ENCODE assay signal across 9 cellular contexts in the genomic region with DNA sequence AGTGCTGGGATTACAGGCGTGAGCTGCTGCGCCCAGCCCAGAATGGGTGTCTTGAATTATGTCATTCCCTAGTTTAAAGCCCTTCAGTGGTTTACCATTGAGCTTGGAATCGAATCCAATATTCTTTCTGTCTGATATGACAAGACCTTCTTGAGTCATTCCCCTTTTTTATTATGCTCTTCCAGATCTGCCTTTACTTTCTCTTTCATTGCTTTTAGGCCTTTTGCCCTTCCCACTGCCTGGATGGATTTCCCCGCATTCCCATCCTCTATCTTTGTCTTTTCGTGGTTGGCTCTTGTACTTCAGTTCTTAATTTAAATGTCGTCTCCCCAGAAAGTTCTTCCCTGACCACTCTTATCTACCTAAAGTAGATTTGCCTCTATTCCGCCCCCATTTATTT. TPM values are rescaled to one million over a fixed set of nuclear protein-coding genes. Genes with fewer than 3 reads are reported as not detected.
A peak's percentile ranks its signal among the peaks of the same experiment; 100 is the strongest.
DNase-seq lines count a peak whose midpoint lies in the region; ATAC-seq and TF ChIP-seq lines count a peak whose summit lies in the region.
"Had no signal": no experiment of that assay in that cellular context is flagged by ENCODE, and none has a peak within 500 bp of the region (broad histone marks: within the 10 kb centered on the region; RNA-seq: fewer than 3 reads in every experiment).

No MANE protein-coding gene starts in this region.

- CTCF ChIA-PET in activated CD8-positive, alpha-beta memory T cell treated with anti-CD3 and anti-CD28 coated beads, Interleukin-2, amount 10 ng/mL, durations not matched to agents 7 days and 5 days (lab: Charles Lee), result interaction anchor here (0.6 kb wide), 1 partner anchor 182 kb away, joined by 4 read pairs; no protein-coding TSS in a partner anchor
- CTCF ChIA-PET in WTC11 (lab: Charles Lee), result interaction anchor here (1.3 to 2.3 kb wide), 3 partner anchors 56 to 260 kb away, joined by 3 to 13 read pairs (median 8); no protein-coding TSS in a partner anchor

- H3K27ac Mint-ChIP-seq in activated CD8-positive, alpha-beta memory T cell treated with anti-CD3 and anti-CD28 coated beads, Interleukin-2, amount 10 ng/mL, durations not matched to agents 7 days and 5 days, result peak overlapping the region; percentile 85
- no peak overlapping the region for H3K27ac Mint-ChIP-seq in WTC11
- H3K27ac Mint-ChIP-seq in stimulated activated naive CD8-positive, alpha-beta T cell treated with anti-CD3 and anti-CD28 coated beads, Interleukin-15, amount 100 ng/mL, for 72 hours, result peak overlapping the region; percentile 24 to 67

- no peaks in the 10 kb centered on the region for H3K9me3 Mint-ChIP-seq in activated CD8-positive, alpha-beta memory T cell treated with anti-CD3 and anti-CD28 coated beads, Interleukin-2, amount 10 ng/mL, durations not matched to agents 7 days and 5 days (ENCODE audit: low read depth)
- no peaks in the 10 kb centered on the region for H3K9me3 Mint-ChIP-seq in WTC11
- H3K9me3 Mint-ChIP-seq in stimulated activated naive CD8-positive, alpha-beta T cell treated with anti-CD3 and anti-CD28 coated beads, Interleukin-15, amount 100 ng/mL, for 72 hours, result no peaks in the 10 kb centered on the region

- DNase-seq in activated CD8-positive, alpha-beta memory T cell treated with anti-CD3 and anti-CD28 coated beads, Interleukin-2, amount 10 ng/mL, durations not matched to agents 7 days and 5 days, result no peak
- DNase-seq in activated CD8-positive, alpha-beta memory T cell treated with anti-CD3 and anti-CD28 coated beads for 24 hours, result no peak
- DNase-seq in WTC11 (ENCODE audit: low spot score), result no peak
- no peak for DNase-seq in foreskin fibroblast
- no peak for DNase-seq in stimulated activated naive CD8-positive, alpha-beta T cell treated with anti-CD3 and anti-CD28 coated beads, Interleukin-15, amount 100 ng/mL, for 72 hours
- no peak for DNase-seq in MV-4-11 (lab: John Stamatoyannopoulos, UW)
- DNase-seq in SK-N-DZ (ENCODE audit: low spot score), result no peak
- no peak for DNase-seq in HT-29 (ENCODE audit: low spot score)
- DNase-seq: NCI-H1048 had no signal

- peak overlapping the region; percentile 82 for H3K4me3 Mint-ChIP-seq in activated CD8-positive, alpha-beta memory T cell treated with anti-CD3 and anti-CD28 coated beads, Interleukin-2, amount 10 ng/mL, durations not matched to agents 7 days and 5 days
- peak overlapping the region; percentile 78 for H3K4me3 Mint-ChIP-seq in WTC11
- peak overlapping the region; percentile 83 to 94 for H3K4me3 Mint-ChIP-seq in stimulated activated naive CD8-positive, alpha-beta T cell treated with anti-CD3 and anti-CD28 coated beads, Interleukin-15, amount 100 ng/mL, for 72 hours

- no peak for ATAC-seq in activated CD8-positive, alpha-beta memory T cell treated with anti-CD3 and anti-CD28 coated beads, Interleukin-2, amount 10 ng/mL, durations not matched to agents 7 days and 5 days
- no peak for ATAC-seq in WTC11
- ATAC-seq in stimulated activated naive CD8-positive, alpha-beta T cell treated with anti-CD3 and anti-CD28 coated beads, Interleukin-15, amount 100 ng/mL, for 72 hours, result no peak

- POLR2A ChIA-PET in WTC11 (lab: Charles Lee), result interaction anchor here (0.7 kb wide), 1 partner anchor 285 kb away, joined by 4 read pairs; the partner anchor contains the start of gene MAPKAPK5

- H3K27me3 Mint-ChIP-seq in activated CD8-positive, alpha-beta memory T cell treated with anti-CD3 and anti-CD28 coated beads, Interleukin-2, amount 10 ng/mL, durations not matched to agents 7 days and 5 days, result no peaks in the 10 kb centered on the region
- peaks cover 2% of the 10 kb centered on the region; the same call in 1 of the 2 replicates for H3K27me3 Mint-ChIP-seq in WTC11 (ENCODE audit: low read depth)
- H3K27me3 Mint-ChIP-seq in stimulated activated naive CD8-positive, alpha-beta T cell treated with anti-CD3 and anti-CD28 coated beads, Interleukin-15, amount 100 ng/mL, for 72 hours, result no peaks in the 10 kb centered on the region

- TF ChIP-seq CTCF in WTC11 (IDR thresholded peaks at IDR 0.05) (no peak), foreskin fibroblast (IDR thresholded peaks at IDR 0.05; ENCODE audit: low read depth, low read length) (no peak)

- peaks cover 11% of the 10 kb centered on the region for H3K36me3 Mint-ChIP-seq in activated CD8-positive, alpha-beta memory T cell treated with anti-CD3 and anti-CD28 coated beads, Interleukin-2, amount 10 ng/mL, durations not matched to agents 7 days and 5 days
- H3K36me3 Mint-ChIP-seq in WTC11, result no peaks in the 10 kb centered on the region

- H3K4me3 ChIP-seq in foreskin fibroblast (ENCODE audit: low read depth in 1 of 2, low read length in 2 of 2), result peak overlapping the region; percentile 53 to 93

- peaks cover 49% of the 10 kb centered on the region for H3K4me1 Mint-ChIP-seq in activated CD8-positive, alpha-beta memory T cell treated with anti-CD3 and anti-CD28 coated beads, Interleukin-2, amount 10 ng/mL, durations not matched to agents 7 days and 5 days
- peaks cover 24% of the 10 kb centered on the region for H3K4me1 Mint-ChIP-seq in WTC11
- peaks cover 57% of the 10 kb centered on the region for H3K4me1 Mint-ChIP-seq in stimulated activated naive CD8-positive, alpha-beta T cell treated with anti-CD3 and anti-CD28 coated beads, Interleukin-15, amount 100 ng/mL, for 72 hours

TF ChIP-seq in WTC11, 78 proteins besides CTCF, POLR2A, EP300 and RAD21:
- no peak for TF ChIP-seq TEAD4 (CRISPR knock-in tag; IDR thresholded peaks at IDR 0.05)
- TF ChIP-seq FOXP4 (CRISPR knock-in tag; IDR thresholded peaks at IDR 0.05), result no peak

RNA-seq across cellular contexts. Expression of gene TRAFD1, which starts 1.6 kb away (rescaled TPM):
- 10 to 100 TPM; 52.1 to 56.8 TPM for total RNA-seq in activated CD8-positive, alpha-beta memory T cell treated with anti-CD3 and anti-CD28 coated beads, Interleukin-2, amount 10 ng/mL, durations not matched to agents 7 days and 5 days
- total RNA-seq in WTC11 (2021), result 24.8 to 25.8 TPM (median 25.1 TPM) in 3 replicates
- 34.6 and 36.5 TPM in 2 replicates for polyA plus RNA-seq in SK-N-DZ (2014; cell fraction: cytosol; rRNA removed)
- polyA plus RNA-seq in SK-N-DZ (2014; cell fraction: nucleus; rRNA removed), result 26.7 and 48.3 TPM in 2 replicates
- 13.2 and 13.5 TPM in 2 replicates for total RNA-seq in HT-29 (2014; rRNA removed; shearing (Covaris generic))

RNA-seq across cellular contexts. Expression of gene NAA25, which starts 18.3 kb away (rescaled TPM):
- 10 to 100 TPM; 30.2 to 32.1 TPM for total RNA-seq in activated CD8-positive, alpha-beta memory T cell treated with anti-CD3 and anti-CD28 coated beads, Interleukin-2, amount 10 ng/mL, durations not matched to agents 7 days and 5 days
- 41.6 to 47.5 TPM (median 44.7 TPM) in 3 replicates for total RNA-seq in WTC11 (2021)
- polyA plus RNA-seq in SK-N-DZ (2014; cell fraction: cytosol; rRNA removed), result 20.9 and 25.7 TPM in 2 replicates
- 39.2 and 50.6 TPM in 2 replicates for polyA plus RNA-seq in SK-N-DZ (2014; cell fraction: nucleus; rRNA removed)
- total RNA-seq in HT-29 (2014; rRNA removed; shearing (Covaris generic)), result 11.3 and 13.5 TPM in 2 replicates
